Comparison of ENCODE assay signal across 30 cellular contexts in the genomic region with DNA sequence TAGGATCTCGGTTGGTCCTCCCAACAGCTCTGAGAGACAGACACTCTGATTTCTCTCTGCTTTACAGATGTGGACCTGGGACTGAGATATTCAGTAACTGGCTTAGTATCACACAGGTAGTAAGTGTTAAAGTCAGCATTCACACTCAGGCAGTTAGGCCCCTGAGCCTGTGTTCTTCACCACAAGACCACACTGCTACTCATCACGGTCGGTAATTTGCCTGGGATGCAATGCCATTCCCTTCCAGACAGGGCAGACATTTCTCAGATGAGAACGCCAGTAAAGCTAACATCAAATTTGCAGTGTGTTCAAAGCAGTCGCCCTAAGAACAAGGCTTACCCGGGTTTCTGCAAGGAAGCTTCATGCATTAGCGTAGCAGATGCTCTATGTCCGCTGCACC. TPM values are rescaled to one million over a fixed set of nuclear protein-coding genes. Genes with fewer than 3 reads are reported as not detected.
DNase-seq lines count a peak whose midpoint lies in the region; ATAC-seq, FAIRE-seq and TF ChIP-seq lines count a peak whose summit lies in the region.
"Had no signal": no experiment of that assay in that cellular context is flagged by ENCODE, and none has a peak within 500 bp of the region (broad histone marks: within the 10 kb centered on the region; RNA-seq: fewer than 3 reads in every experiment).

No MANE protein-coding gene starts in this region.

- 91% methylated on average over 5 of the region's 8 CpGs; no CpG with 5 or more reads in 1 of the 2 experiments for WGBS in IMR-90 (ENCODE audit: extremely low coverage in 2 of 2, insufficient read length in 1 of 2), 2 experiments
- 76% methylated on average over 8 of the region's 8 CpGs for WGBS in K562 (ENCODE audit: insufficient coverage, low coverage, missing lambda C conversion rate)

- POLR2A ChIA-PET in IMR-90 (lab: Charles Lee; ENCODE audit: unreplicated experiment) = no interaction called here
- POLR2A ChIA-PET in K562 (lab: Yijun Ruan, JAX) = interaction anchor here (0.9 to 1.0 kb wide), 2 partner anchors 13 to 20 kb away, joined by 3 read pairs; no protein-coding TSS in a partner anchor

- no peaks in the 10 kb centered on the region for H4K20me1 ChIP-seq in IMR-90 (ENCODE audit: insufficient read depth, low read length)
- H4K20me1 ChIP-seq in K562 (replicated peaks; ENCODE audit: control insufficient read depth, insufficient read depth, low read length) = no peaks in the 10 kb centered on the region

- no peaks in the 10 kb centered on the region for H3K36me3 Mint-ChIP-seq in memory B cell
- H3K36me3 Mint-ChIP-seq: CD8-positive, alpha-beta T cell had no signal

- H3K4me3 ChIP-seq in IMR-90 (ENCODE audit: insufficient read depth, low read depth, low read length) (no peak overlapping the region), K562 (no peak overlapping the region), tibial artery (no peak overlapping the region)
- H3K4me3 ChIP-seq: GM12878, Peyer's patch had no signal

- H3K27ac ChIP-seq in IMR-90 (ENCODE audit: insufficient read depth, low read length) (no peak overlapping the region), K562 (ENCODE audit: extremely low read depth, low read depth, low read length) (no peak overlapping the region), tibial artery (no peak overlapping the region)
- H3K27ac ChIP-seq: 22Rv1, C4-2B, Peyer's patch had no signal

- CTCF ChIA-PET in IMR-90 (lab: Yijun Ruan, JAX) = no interaction called here
- CTCF ChIA-PET in K562 (lab: Yijun Ruan, JAX; ENCODE audit: low intra/inter-chr PET ratio) = no interaction called here

- H3K9ac ChIP-seq in IMR-90 (ENCODE audit: low read depth, low read length) (no peak overlapping the region), K562 (ENCODE audit: insufficient read depth in 1 of 2, low read depth in 2 of 2, low read length in 2 of 2) (no peak overlapping the region)
- H3K9ac ChIP-seq: SK-N-SH had no signal

- TF ChIP-seq CTCF in IMR-90 (conservative IDR thresholded peaks at IDR 0.05; ENCODE audit: low read depth, low read length) = no peak
- no peak for TF ChIP-seq CTCF in K562 (IDR thresholded peaks at IDR 0.05 in 2 of 3, conservative IDR thresholded peaks at IDR 0.05 in 1 of 3; ENCODE audit: insufficient read depth in 2 of 3, low read depth in 1 of 3, low read length in 3 of 3)
- TF ChIP-seq CTCF in tibial artery (IDR thresholded peaks at IDR 0.05) = no peak
- no peak for TF ChIP-seq CTCF in GM13976 (IDR thresholded peaks at IDR 0.05; ENCODE audit: borderline replicate concordance, control extremely low read depth, extremely low read depth, insufficient read depth, missing control alignments)

- H3K4ac ChIP-seq in IMR-90 (ENCODE audit: low read depth, low read length) = peak overlapping the region; percentile 86

- peak overlapping the region; percentile 73; the same call in 1 of the 2 replicates for H4K5ac ChIP-seq in IMR-90 (ENCODE audit: low read depth, low read length)

- H3K79me2 ChIP-seq in K562 (ENCODE audit: control insufficient read depth, insufficient read depth, low read length) = no peaks in the 10 kb centered on the region

- in situ Hi-C loops in IMR-90 (cut with MboI; ENCODE audit: low sequenced_read_pairs) (no loop called here), K562 (cut with MboI) (no loop called here), GM13976 (cut with MboI; ENCODE audit: low sequenced_read_pairs, unreplicated experiment) (no loop called here)

- no peaks in the 10 kb centered on the region for H3K27me3 Mint-ChIP-seq in memory B cell

- no peaks in the 10 kb centered on the region for H3K9me3 Mint-ChIP-seq in memory B cell
- H3K9me3 Mint-ChIP-seq: CD8-positive, alpha-beta T cell had no signal

- DNase-seq in IMR-90 (no peak), K562 (ENCODE audit: extremely low read depth in 1 of 4, low spot score in 3 of 4) (no peak), memory B cell (ENCODE audit: low spot score in 2 of 2) (no peak), tibial artery (no peak), GM13976 (ENCODE audit: low spot score) (no peak)
- DNase-seq in activated CD4-positive, alpha-beta T cell treated with anti-CD3 and anti-CD28 coated beads for 48 hours = no peak
- no peak for DNase-seq in stimulated activated CD4-positive, alpha-beta T cell treated with anti-CD3 and anti-CD28 coated beads, Interleukin-12 subunit alpha, Interleukin-12 subunit beta, amount 100 ng/mL, for 4 hours
- DNase-seq: Caco-2; CD8-positive, alpha-beta T cell; HCEC 1CT; NCI-H1048; NCI-H1417; NCI-H1694; NCI-H2029 treated with DMSO at 0.1 percent for 48 hours; NCI-H2171; NCI-H226; NCI-H510A; NCI-H69; OCI-M1; Peyer's patch; SIG-M5; SK-N-SH; SW 1271 had no signal

- intact Hi-C loops in IMR-90 (cut with micrococcal nuclease) (no loop called here), K562 (cut with micrococcal nuclease) (no loop called here), tibial artery (cut with DNase I; ENCODE audit: low total_unique reads) (no loop called here)

- H3K9me1 ChIP-seq in IMR-90 (ENCODE audit: insufficient read depth, low read length) = peaks cover 16% of the 10 kb centered on the region
- no peaks in the 10 kb centered on the region for H3K9me1 ChIP-seq in K562 (ENCODE audit: control insufficient read depth, insufficient read depth, low read length)

- H3K4me1 Mint-ChIP-seq in memory B cell = peaks cover 23% of the 10 kb centered on the region

- TF ChIP-seq POLR2A in IMR-90 (IDR thresholded peaks at IDR 0.05; ENCODE audit: low read depth, low read length) (no peak), K562 (conservative IDR thresholded peaks at IDR 0.05) (no peak)

- H2AFZ ChIP-seq in IMR-90 (replicated peaks; ENCODE audit: low read length, poor library complexity) (no peak overlapping the region), K562 (ENCODE audit: low read depth, low read length) (peak overlapping the region; percentile 19)

- H3K23ac ChIP-seq in IMR-90 (ENCODE audit: low read depth, low read length) = no peak overlapping the region

- H2BK5ac ChIP-seq in IMR-90 (ENCODE audit: low read depth, low read length, poor library complexity, severe bottlenecking) = peak overlapping the region; percentile 62

- no peak for TF ChIP-seq EP300 in K562 (IDR thresholded peaks at IDR 0.05; ENCODE audit: low read length)

- no peak for TF ChIP-seq RAD21 in IMR-90 (IDR thresholded peaks at IDR 0.05; ENCODE audit: low read length)
- TF ChIP-seq RAD21 in K562 (CRISPR knock-in tag; conservative IDR thresholded peaks at IDR 0.05 in 1 of 2, IDR thresholded peaks at IDR 0.05 in 1 of 2) = no peak

- H2BK15ac ChIP-seq in IMR-90 (ENCODE audit: low read depth, low read length) = peak overlapping the region; percentile 90; the same call in 2 of the 3 replicates

- H3K27me3 ChIP-seq in IMR-90 (ENCODE audit: control insufficient read depth, insufficient read depth, low read length) (no peaks in the 10 kb centered on the region), K562 (ENCODE audit: control insufficient read depth in 2 of 2, insufficient read depth in 2 of 2, low read length in 2 of 2) (no peaks in the 10 kb centered on the region), tibial artery (no peaks in the 10 kb centered on the region)
- H3K27me3 ChIP-seq: Peyer's patch had no signal

- peak overlapping the region; percentile 58 for H4K91ac ChIP-seq in IMR-90 (ENCODE audit: insufficient read depth, low read depth, low read length)

- H3K27ac Mint-ChIP-seq in memory B cell = peak overlapping the region; percentile 61
- H3K27ac Mint-ChIP-seq: CD8-positive, alpha-beta T cell had no signal

- peak overlapping the region; percentile 88 for H2BK120ac ChIP-seq in IMR-90 (ENCODE audit: low read depth, low read length)

- BruUV-seq in IMR-90 (replicated peaks; lab: Mats Ljungman, UMichigan) (no TSS peak), K562 (replicated peaks; lab: Mats Ljungman, UMichigan) (no TSS peak)

- peak; percentile 13 for ATAC-seq in GM19463 (IDR thresholded peaks at IDR 0.05; ENCODE audit: unreplicated experiment)
- no peak for ATAC-seq in IMR-90 (ENCODE audit: low read depth)
- ATAC-seq in K562 = no peak
- ATAC-seq in memory B cell (ENCODE audit: low read depth) = no peak
- ATAC-seq: CD8-positive, alpha-beta T cell; GM12878 had no signal

- FAIRE-seq in K562 (lab: Jason Lieb, UNC) = no peak
- FAIRE-seq: G401.6, GM12878, GM19239 had no signal

- peak overlapping the region; percentile 94 for H2BK20ac ChIP-seq in IMR-90 (ENCODE audit: low read depth, low read length)

- no peak overlapping the region for H3K56ac ChIP-seq in IMR-90 (ENCODE audit: extremely low read depth, insufficient read depth, low read length)

- H3K36me3 ChIP-seq in IMR-90 (ENCODE audit: control insufficient read depth, insufficient read depth, low read length) = no peaks in the 10 kb centered on the region
- H3K36me3 ChIP-seq in K562 (ENCODE audit: control insufficient read depth, insufficient read depth, low read length) = no peaks in the 10 kb centered on the region
- H3K36me3 ChIP-seq in tibial artery = no peaks in the 10 kb centered on the region
- H3K36me3 ChIP-seq: Peyer's patch had no signal

- H3K4me3 Mint-ChIP-seq in memory B cell = no peak overlapping the region
- H3K4me3 Mint-ChIP-seq: B cell; CD8-positive, alpha-beta T cell had no signal

- H3K4me1 ChIP-seq in IMR-90 (ENCODE audit: control insufficient read depth, insufficient read depth, low read length) (peaks cover 16% of the 10 kb centered on the region), K562 (replicated peaks in 1 of 2; ENCODE audit: control insufficient read depth in 2 of 2, insufficient read depth in 2 of 2, low read length in 2 of 2) (peaks cover 8 to 29% of the 10 kb centered on the region in 2 experiments), tibial artery (peaks cover 0 to 24% (median 7%) of the 10 kb centered on the region in 4 donors)
- H3K4me1 ChIP-seq: Caco-2 had no signal

- peak overlapping the region; percentile 52 to 67; a peak in 2 of 4 replicates for H4K8ac ChIP-seq in IMR-90 (ENCODE audit: low read depth in 2 of 2, low read length in 2 of 2)

- H3K18ac ChIP-seq in IMR-90 (ENCODE audit: low read depth, low read length) = peak overlapping the region; percentile 81; the same call in 1 of the 2 replicates

- dilution Hi-C loops in IMR-90 (cut with HindIII; ENCODE audit: low sequenced_read_pairs, unreplicated experiment) = no loop called here

- H3K9me3 ChIP-seq in IMR-90 (ENCODE audit: control insufficient read depth, insufficient read depth, low read length) (no peaks in the 10 kb centered on the region), K562 (replicated peaks; ENCODE audit: control insufficient read depth, insufficient read depth, low read depth, low read length) (peaks cover 3% of the 10 kb centered on the region; the same call in 1 of the 2 replicates), tibial artery (no peaks in the 10 kb centered on the region)
- H3K9me3 ChIP-seq: Caco-2, Peyer's patch, SK-N-SH had no signal

- H2AK9ac ChIP-seq in IMR-90 (replicated peaks; ENCODE audit: low read depth, low read length, poor library complexity) = no peak overlapping the region

- H3K4me2 ChIP-seq in IMR-90 (ENCODE audit: low read depth, low read length) = no peak overlapping the region
- H3K4me2 ChIP-seq in K562 (ENCODE audit: insufficient read depth, low read length) = no peak overlapping the region
- H3K4me2 ChIP-seq: SK-N-SH had no signal

- H3K79me1 ChIP-seq in IMR-90 (ENCODE audit: low read depth in 1 of 2, low read length in 2 of 2) = no peaks in the 10 kb centered on the region; a peak in 1 of 4 replicates

- peak overlapping the region; percentile 83; the same call in 1 of the 2 replicates for H3K14ac ChIP-seq in IMR-90 (replicated peaks; ENCODE audit: low read depth, low read length)

- H2AK5ac ChIP-seq in IMR-90 (ENCODE audit: low read depth, low read length) = peak overlapping the region; percentile 94; the same call in 1 of the 2 replicates

RNA-seq across cellular contexts. Expression of a gene that starts 39.8 kb away (rescaled TPM):
- total RNA-seq in IMR-90 (2012; rRNA removed) = 16.7 and 17.2 TPM in 2 replicates
- 13.0 and 14.4 TPM in 2 replicates for polyA plus RNA-seq in IMR-90 (2012; rRNA removed)
- 7.3 and 8.8 TPM in 2 replicates for polyA plus RNA-seq in IMR-90 (2012; cell fraction: cytosol; rRNA removed)
- polyA plus RNA-seq in IMR-90 (2012; cell fraction: nucleus; rRNA removed; ENCODE audit: low replicate concordance) = 32.2 and 33.4 TPM in 2 replicates
- 53.0 and 162 TPM in 2 replicates for total RNA-seq in K562 (2011; cell fraction: chromatin; rRNA removed; ENCODE audit: low replicate concordance)
- 38.2 and 56.5 TPM in 2 replicates for total RNA-seq in K562 (2011; cell fraction: nucleolus; rRNA removed)
- 82.4 and 142 TPM in 2 replicates for total RNA-seq in K562 (2011; cell fraction: nucleoplasm; rRNA removed)
- total RNA-seq in K562 (2014; rRNA removed) = 19.3 and 21.7 TPM in 2 replicates
- 33.3 and 37.1 TPM in 2 replicates for total RNA-seq in K562 (2014; rRNA removed; fragmentation: Illumina TruSeq; extraction: Trizol)
- 29.3 and 30.4 TPM in 2 replicates for total RNA-seq in K562 (2015; rRNA removed; fragmentation: Illumina TruSeq; extraction: Trizol)
- total RNA-seq in K562 (2021) = 25.8 and 28.8 TPM in 2 replicates
- 16.9 and 18.2 TPM in 2 replicates for polyA plus RNA-seq in K562 (2011; rRNA removed)
- 19.3 and 22.5 TPM in 2 replicates for polyA plus RNA-seq in K562 (2011; cell fraction: cytosol; rRNA removed)
- 35.9 and 42.5 TPM in 2 replicates for polyA plus RNA-seq in K562 (2011; cell fraction: nucleus; rRNA removed)
- polyA plus RNA-seq in K562 (2012) = 11.0 and 12.9 TPM in 2 replicates
- 20.9 and 24.9 TPM in 2 replicates for polyA plus RNA-seq in K562 (2014; fragmentation: Illumina TruSeq; extraction: Trizol)
- polyA plus RNA-seq in K562 (2014; fragmentation: Nextera tagmentation; extraction: Ambion mirVana) = 1 to 10 TPM; 6.0 to 6.2 TPM
- polyA plus RNA-seq in K562 (2014; rRNA removed) = 14.6 and 18.4 TPM in 2 replicates
- polyA minus RNA-seq in K562 (2011; rRNA and poly(A)+ RNA removed) = 64.9 and 75.2 TPM in 2 replicates
- 21.6 and 23.0 TPM in 2 replicates for polyA minus RNA-seq in K562 (2011; cell fraction: cytosol; rRNA and poly(A)+ RNA removed)
- polyA minus RNA-seq in K562 (2011; cell fraction: nucleus; rRNA and poly(A)+ RNA removed) = 68.8 and 114 TPM in 2 replicates
